ENCODE assay signal across 9 cellular contexts in genomic region chr10:120978589-120979252, GRCh38.
DNase-seq lines count a peak whose midpoint lies in the region; ATAC-seq, FAIRE-seq and TF ChIP-seq lines count a peak whose summit lies in the region.
"Had no signal": no experiment of that assay in that cellular context is flagged by ENCODE, and none has a peak within 500 bp of the region (broad histone marks: within the 10 kb centered on the region; RNA-seq: fewer than 3 reads in every experiment).

No MANE protein-coding gene starts in this region.

- H3K27me3 ChIP-seq in bronchial epithelial cell (ENCODE audit: control insufficient read depth, insufficient read depth, low read length) (peaks cover 18% of the 10 kb centered on the region), lower lobe of right lung (ENCODE audit: low read depth) (peaks cover 48% of the 10 kb centered on the region), upper lobe of right lung (peaks cover 30% of the 10 kb centered on the region)

- H3K4me1 Mint-ChIP-seq in stimulated activated effector memory CD8-positive, alpha-beta T cell treated with anti-CD3 and anti-CD28 coated beads, Interleukin-12 subunit alpha, Interleukin-12 subunit beta, amount 100 ng/mL, for 72 hours: no peaks in the 10 kb centered on the region

- TF ChIP-seq CTCF in bronchial epithelial cell (IDR thresholded peaks at IDR 0.05; ENCODE audit: insufficient read depth, low read length, severe bottlenecking) (no peak), lower lobe of right lung (IDR thresholded peaks at IDR 0.05) (no peak), upper lobe of right lung (IDR thresholded peaks at IDR 0.05) (no peak), GM13976 (IDR thresholded peaks at IDR 0.05; ENCODE audit: borderline replicate concordance, control extremely low read depth, extremely low read depth, insufficient read depth, missing control alignments) (no peak)

- H3K36me3 ChIP-seq in bronchial epithelial cell (ENCODE audit: control insufficient read depth, insufficient read depth, low read length): no peaks in the 10 kb centered on the region
- no peaks in the 10 kb centered on the region for H3K36me3 ChIP-seq in lower lobe of right lung
- H3K36me3 ChIP-seq in upper lobe of right lung: no peaks in the 10 kb centered on the region

- no peaks in the 10 kb centered on the region for H3K9me3 ChIP-seq in lower lobe of right lung
- no peaks in the 10 kb centered on the region for H3K9me3 ChIP-seq in upper lobe of right lung

- FAIRE-seq in HTR-8/SVneo (lab: Jason Lieb, UNC) (no peak), bronchial epithelial cell (lab: Jason Lieb, UNC) (no peak)
- FAIRE-seq: G401.6 had no signal

- H3K4me1 ChIP-seq in lower lobe of right lung (peaks cover 15% of the 10 kb centered on the region), upper lobe of right lung (peaks cover 3% of the 10 kb centered on the region)

- H3K36me3 Mint-ChIP-seq in stimulated activated effector memory CD8-positive, alpha-beta T cell treated with anti-CD3 and anti-CD28 coated beads, Interleukin-12 subunit alpha, Interleukin-12 subunit beta, amount 100 ng/mL, for 72 hours: no peaks in the 10 kb centered on the region
- H3K36me3 Mint-ChIP-seq: activated CD8-positive, alpha-beta memory T cell treated with anti-CD3 and anti-CD28 coated beads, Interleukin-2, amount 10 ng/mL, durations not matched to agents 7 days and 5 days had no signal

- ATAC-seq in lower lobe of right lung (peak in 1 of 2 donors; percentile 39), upper lobe of right lung (no peak), GM21367 (IDR thresholded peaks at IDR 0.05; ENCODE audit: unreplicated experiment) (no peak)
- ATAC-seq in stimulated activated effector memory CD8-positive, alpha-beta T cell treated with anti-CD3 and anti-CD28 coated beads, Interleukin-12 subunit alpha, Interleukin-12 subunit beta, amount 100 ng/mL, for 72 hours: no peak
- ATAC-seq: activated CD8-positive, alpha-beta memory T cell treated with anti-CD3 and anti-CD28 coated beads, Interleukin-2, amount 10 ng/mL, durations not matched to agents 7 days and 5 days had no signal

- no peak overlapping the region for H3K27ac Mint-ChIP-seq in stimulated activated effector memory CD8-positive, alpha-beta T cell treated with anti-CD3 and anti-CD28 coated beads, Interleukin-12 subunit alpha, Interleukin-12 subunit beta, amount 100 ng/mL, for 72 hours
- H3K27ac Mint-ChIP-seq: activated CD8-positive, alpha-beta memory T cell treated with anti-CD3 and anti-CD28 coated beads, Interleukin-2, amount 10 ng/mL, durations not matched to agents 7 days and 5 days had no signal

- no peak overlapping the region for H3K4me3 Mint-ChIP-seq in stimulated activated effector memory CD8-positive, alpha-beta T cell treated with anti-CD3 and anti-CD28 coated beads, Interleukin-12 subunit alpha, Interleukin-12 subunit beta, amount 100 ng/mL, for 72 hours

- peak overlapping the region; percentile 83 for H3K27ac ChIP-seq in lower lobe of right lung
- peak overlapping the region; percentile 83 for H3K27ac ChIP-seq in upper lobe of right lung

- H3K9me3 Mint-ChIP-seq in stimulated activated effector memory CD8-positive, alpha-beta T cell treated with anti-CD3 and anti-CD28 coated beads, Interleukin-12 subunit alpha, Interleukin-12 subunit beta, amount 100 ng/mL, for 72 hours: no peaks in the 10 kb centered on the region

- no peak overlapping the region for H3K4me3 ChIP-seq in bronchial epithelial cell (ENCODE audit: low read depth, low read length)
- peak overlapping the region; percentile 50 for H3K4me3 ChIP-seq in lower lobe of right lung
- peak overlapping the region; percentile 42 for H3K4me3 ChIP-seq in upper lobe of right lung

- in situ Hi-C loops in GM13976 (cut with MboI; ENCODE audit: low sequenced_read_pairs, unreplicated experiment): no loop called here

- intact Hi-C loops in lower lobe of right lung (cut with DNase I) (no loop called here), upper lobe of right lung (cut with DNase I) (no loop called here)

- DNase-seq in HTR-8/SVneo (ENCODE audit: insufficient read length, low spot score): peak; percentile 40
- DNase-seq in bronchial epithelial cell (ENCODE audit: low read depth): peak; percentile 29
- no peak for DNase-seq in lower lobe of right lung
- no peak for DNase-seq in upper lobe of right lung
- no peak for DNase-seq in stimulated activated effector memory CD8-positive, alpha-beta T cell treated with anti-CD3 and anti-CD28 coated beads, Interleukin-12 subunit alpha, Interleukin-12 subunit beta, amount 100 ng/mL, for 72 hours (ENCODE audit: low spot score in 2 of 2)
- DNase-seq in GM13976 (ENCODE audit: low spot score): no peak
- DNase-seq: activated CD8-positive, alpha-beta memory T cell treated with anti-CD3 and anti-CD28 coated beads, Interleukin-2, amount 10 ng/mL, durations not matched to agents 7 days and 5 days had no signal

Comparison
In these comparisons a context has a peak if more than half of its experiments do, and no peak if none do; other contexts are left out.
1. DNase-seq: peak in HTR-8/SVneo (single experiment) and bronchial epithelial cell (single experiment); none in lower lobe of right lung (single experiment), upper lobe of right lung (single experiment), stimulated activated effector memory CD8-positive, alpha-beta T cell treated with anti-CD3 and anti-CD28 coated beads, Interleukin-12 subunit alpha, Interleukin-12 subunit beta, amount 100 ng/mL, for 72 hours (0 of 2) and GM13976 (single experiment).